9 cellular contexts compared by ENCODE assay signal in the genomic region with DNA sequence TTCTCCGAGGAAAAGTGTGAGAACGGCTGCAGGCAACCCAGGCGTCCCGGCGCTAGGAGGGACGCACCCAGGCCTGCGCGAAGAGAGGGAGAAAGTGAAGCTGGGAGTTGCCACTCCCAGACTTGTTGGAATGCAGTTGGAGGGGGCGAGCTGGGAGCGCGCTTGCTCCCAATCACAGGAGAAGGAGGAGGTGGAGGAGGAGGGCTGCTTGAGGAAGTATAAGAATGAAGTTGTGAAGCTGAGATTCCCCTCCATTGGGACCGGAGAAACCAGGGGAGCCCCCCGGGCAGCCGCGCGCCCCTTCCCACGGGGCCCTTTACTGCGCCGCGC. TPM values are rescaled to one million over a fixed set of nuclear protein-coding genes. Genes with fewer than 3 reads are reported as not detected.
DNase-seq lines count a peak whose midpoint lies in the region; ATAC-seq and TF ChIP-seq lines count a peak whose summit lies in the region.
"Had no signal": no experiment of that assay in that cellular context is flagged by ENCODE, and none has a peak within 500 bp of the region (broad histone marks: within the 10 kb centered on the region; RNA-seq: fewer than 3 reads in every experiment).

A gene (plus strand): TSS at position 247 of the 330 bp plus-strand sequence. CDS start 175 bp downstream, outside the sequence.

- H3K4me3 Mint-ChIP-seq in stimulated activated effector memory CD8-positive, alpha-beta T cell treated with anti-CD3 and anti-CD28 coated beads, Interleukin-12 subunit alpha, Interleukin-12 subunit beta, amount 100 ng/mL, for 72 hours: peak within 1 kb of the TSS; percentile 33
- H3K4me3 Mint-ChIP-seq in activated CD4-positive, alpha-beta T cell treated with anti-CD3 and anti-CD28 coated beads, Interleukin-2, amount 10 ng/mL, durations not matched to agents 24 days and 14 days: no peak within 1 kb of the TSS

- no peaks in the 10 kb centered on the region for H3K9me3 Mint-ChIP-seq in stimulated activated effector memory CD8-positive, alpha-beta T cell treated with anti-CD3 and anti-CD28 coated beads, Interleukin-12 subunit alpha, Interleukin-12 subunit beta, amount 100 ng/mL, for 72 hours
- H3K9me3 Mint-ChIP-seq in activated CD4-positive, alpha-beta T cell treated with anti-CD3 and anti-CD28 coated beads, Interleukin-2, amount 10 ng/mL, durations not matched to agents 24 days and 14 days: no peaks in the 10 kb centered on the region

- peak within 1 kb of the TSS; percentile 92 to 99 for H3K9ac ChIP-seq in colonic mucosa (ENCODE audit: low read depth in 2 of 2, low read length in 2 of 2)
- H3K9ac ChIP-seq: BLaER1 treated with 17β-estradiol and CSF1 and Interleukin-3, amounts not matched to agents 10 nM and 100 nM had no signal

- DNase-seq in DMS53 (lab: John Stamatoyannopoulos, UW) (peak; percentile 50), DMS53 treated with DMSO at 0.1 percent for 48 hours (lab: John Stamatoyannopoulos, UW; ENCODE audit: unreplicated experiment) (no peak), colonic mucosa (peak; percentile 90), left colon (peak; percentile 81 to 88)
- DNase-seq in stimulated activated effector memory CD8-positive, alpha-beta T cell treated with anti-CD3 and anti-CD28 coated beads, Interleukin-12 subunit alpha, Interleukin-12 subunit beta, amount 100 ng/mL, for 72 hours (ENCODE audit: low spot score in 2 of 2): no peak
- DNase-seq in activated CD4-positive, alpha-beta T cell treated with anti-CD3 and anti-CD28 coated beads, Interleukin-2, amount 10 ng/mL, durations not matched to agents 24 days and 14 days: no peak
- DNase-seq in activated CD8-positive, alpha-beta memory T cell treated with anti-CD3 and anti-CD28 coated beads for 24 hours: no peak
- DNase-seq in activated naive CD4-positive, alpha-beta T cell treated with anti-CD3 and anti-CD28 coated beads, Interleukin-2, amount 50 U/mL, for 16 hours: no peak

- no peaks in the 10 kb centered on the region for H3K9me3 ChIP-seq in colonic mucosa
- H3K9me3 ChIP-seq: BLaER1 treated with 17β-estradiol and CSF1 and Interleukin-3, amounts not matched to agents 10 nM and 100 nM had no signal

- peaks cover 7% of the 10 kb centered on the region for H3K4me1 ChIP-seq in colonic mucosa

- no peaks in the 10 kb centered on the region for H3K27me3 ChIP-seq in colonic mucosa

- H3K4me1 Mint-ChIP-seq in stimulated activated effector memory CD8-positive, alpha-beta T cell treated with anti-CD3 and anti-CD28 coated beads, Interleukin-12 subunit alpha, Interleukin-12 subunit beta, amount 100 ng/mL, for 72 hours: peaks cover 17% of the 10 kb centered on the region
- peaks cover 6% of the 10 kb centered on the region for H3K4me1 Mint-ChIP-seq in activated CD4-positive, alpha-beta T cell treated with anti-CD3 and anti-CD28 coated beads, Interleukin-2, amount 10 ng/mL, durations not matched to agents 24 days and 14 days

- intact Hi-C loops in colonic mucosa (cut with DNase I): no loop called here
- intact Hi-C loops in left colon (cut with DNase I, micrococcal nuclease): no loop called here
- intact Hi-C loops in activated CD4-positive, alpha-beta T cell treated with anti-CD3 and anti-CD28 coated beads, Interleukin-2, amount 10 ng/mL, durations not matched to agents 24 days and 14 days (cut with micrococcal nuclease): no loop called here

- TF ChIP-seq CTCF in colonic mucosa (IDR thresholded peaks at IDR 0.05): no peak

- no peaks in the 10 kb centered on the region for H3K36me3 ChIP-seq in colonic mucosa
- H3K36me3 ChIP-seq: BLaER1 treated with 17β-estradiol and CSF1 and Interleukin-3, amounts not matched to agents 10 nM and 100 nM had no signal

- peak; percentile 72 for ATAC-seq in left colon
- no peak for ATAC-seq in stimulated activated effector memory CD8-positive, alpha-beta T cell treated with anti-CD3 and anti-CD28 coated beads, Interleukin-12 subunit alpha, Interleukin-12 subunit beta, amount 100 ng/mL, for 72 hours

- H3K36me3 Mint-ChIP-seq in stimulated activated effector memory CD8-positive, alpha-beta T cell treated with anti-CD3 and anti-CD28 coated beads, Interleukin-12 subunit alpha, Interleukin-12 subunit beta, amount 100 ng/mL, for 72 hours: no peaks in the 10 kb centered on the region
- H3K36me3 Mint-ChIP-seq in activated CD4-positive, alpha-beta T cell treated with anti-CD3 and anti-CD28 coated beads, Interleukin-2, amount 10 ng/mL, durations not matched to agents 24 days and 14 days (ENCODE audit: low read depth): no peaks in the 10 kb centered on the region

- H3K27me3 Mint-ChIP-seq in activated CD4-positive, alpha-beta T cell treated with anti-CD3 and anti-CD28 coated beads, Interleukin-2, amount 10 ng/mL, durations not matched to agents 24 days and 14 days: peaks cover 43% of the 10 kb centered on the region

- peak within 1 kb of the TSS; percentile 72 for H3K4me3 ChIP-seq in colonic mucosa
- H3K4me3 ChIP-seq: BLaER1 treated with 17β-estradiol and CSF1 and Interleukin-3, amounts not matched to agents 10 nM and 100 nM had no signal

- peak within 1 kb of the TSS; percentile 82 for H3K27ac ChIP-seq in colonic mucosa
- H3K27ac ChIP-seq: BLaER1 treated with 17β-estradiol and CSF1 and Interleukin-3, amounts not matched to agents 10 nM and 100 nM had no signal

- no peak within 1 kb of the TSS for H3K27ac Mint-ChIP-seq in stimulated activated effector memory CD8-positive, alpha-beta T cell treated with anti-CD3 and anti-CD28 coated beads, Interleukin-12 subunit alpha, Interleukin-12 subunit beta, amount 100 ng/mL, for 72 hours
- no peak within 1 kb of the TSS for H3K27ac Mint-ChIP-seq in activated CD4-positive, alpha-beta T cell treated with anti-CD3 and anti-CD28 coated beads, Interleukin-2, amount 10 ng/mL, durations not matched to agents 24 days and 14 days

RNA-seq across cellular contexts. Expression of the gene that starts here (rescaled TPM):
- total RNA-seq in colonic mucosa: 100 to 1,000 TPM; 153 to 174 TPM
- 100 to 1,000 TPM; 178 to 179 TPM for total RNA-seq in left colon
- 3.1 and 4.3 TPM in 2 replicates for total RNA-seq in activated CD4-positive, alpha-beta T cell treated with anti-CD3 and anti-CD28 coated beads, Interleukin-2, amount 10 ng/mL, durations not matched to agents 24 days and 14 days

Comparison
In these comparisons a context has a peak if more than half of its experiments do, and no peak if none do; other contexts are left out.
1. RNA of the gene that starts here (total RNA-seq): 178 to 179 TPM in left colon and 153 to 174 TPM in colonic mucosa; 3.1 to 4.3 TPM in activated CD4-positive, alpha-beta T cell treated with anti-CD3 and anti-CD28 coated beads, Interleukin-2, amount 10 ng/mL, durations not matched to agents 24 days and 14 days; every median in the first group is over 10 times any median in the second.
2. DNase-seq: peak in DMS53 (single experiment), colonic mucosa (single experiment) and left colon (2 of 2); none in DMS53 treated with DMSO at 0.1 percent for 48 hours (single experiment), stimulated activated effector memory CD8-positive, alpha-beta T cell treated with anti-CD3 and anti-CD28 coated beads, Interleukin-12 subunit alpha, Interleukin-12 subunit beta, amount 100 ng/mL, for 72 hours (0 of 2), activated CD4-positive, alpha-beta T cell treated with anti-CD3 and anti-CD28 coated beads, Interleukin-2, amount 10 ng/mL, durations not matched to agents 24 days and 14 days (single experiment), activated CD8-positive, alpha-beta memory T cell treated with anti-CD3 and anti-CD28 coated beads for 24 hours (single experiment) and activated naive CD4-positive, alpha-beta T cell treated with anti-CD3 and anti-CD28 coated beads, Interleukin-2, amount 50 U/mL, for 16 hours (single experiment).